ENCODE assay signal across 19 cellular contexts in genomic region chr1:220642285-220642684, GRCh38. TPM values are rescaled to one million over a fixed set of nuclear protein-coding genes. Genes with fewer than 3 reads are reported as not detected.
"Had no signal": no experiment of that assay in that cellular context is flagged by ENCODE, and none has a peak within 500 bp of the region (broad histone marks: within the 10 kb centered on the region; RNA-seq: fewer than 3 reads in every experiment).

No MANE protein-coding gene starts in this region.

- DNase-seq: dermis blood vessel endothelial cell; dorsolateral prefrontal cortex; effector CD4-positive, alpha-beta T cell; effector memory CD4-positive, alpha-beta T cell; foreskin keratinocyte; hypothalamus; left cardiac atrium; left lung; left ventricle myocardium superior; lower lobe of right lung; mesenchymal stem cell; mucosa of descending colon had no signal

- H3K27ac Mint-ChIP-seq: mesothelial cell of epicardium had no signal

- H3K9me3 ChIP-seq: esophagus muscularis mucosa, gastroesophageal sphincter, heart left ventricle, left lung, lower lobe of right lung, mucosa of descending colon had no signal

- H3K36me3 ChIP-seq: left lung, lower lobe of right lung had no signal

- H3K4me1 ChIP-seq: esophagus muscularis mucosa, foreskin keratinocyte, gastroesophageal sphincter, heart left ventricle, left lung, lower lobe of right lung had no signal

- ATAC-seq: foreskin keratinocyte, gastroesophageal sphincter, heart left ventricle, left cardiac atrium, left lung, left ventricle myocardium superior, mucosa of descending colon had no signal

- H3K4me3 ChIP-seq: coronary artery, dorsolateral prefrontal cortex, esophagus muscularis mucosa, gastroesophageal sphincter, heart left ventricle, hepatocyte, left lung, lower lobe of right lung, mucosa of descending colon had no signal

- H3K4me3 Mint-ChIP-seq: mesothelial cell of epicardium had no signal

- H3K4me1 Mint-ChIP-seq: mesothelial cell of epicardium had no signal

- H3K79me2 ChIP-seq: hepatocyte had no signal

- H3K27ac ChIP-seq: coronary artery, dorsolateral prefrontal cortex, esophagus muscularis mucosa, foreskin keratinocyte, gastroesophageal sphincter, heart left ventricle, hepatocyte, left lung, lower lobe of right lung had no signal

- H3K4me2 ChIP-seq: hepatocyte had no signal

- H2AFZ ChIP-seq: hepatocyte had no signal

- H3K27me3 ChIP-seq: dorsolateral prefrontal cortex, esophagus muscularis mucosa, foreskin keratinocyte, gastroesophageal sphincter, heart left ventricle, hepatocyte, left lung had no signal

RNA-seq across cellular contexts. Expression of gene C1orf115, which starts 47.9 kb away (rescaled TPM):
- total RNA-seq: myocyte had no signal
